In the genomic region with DNA sequence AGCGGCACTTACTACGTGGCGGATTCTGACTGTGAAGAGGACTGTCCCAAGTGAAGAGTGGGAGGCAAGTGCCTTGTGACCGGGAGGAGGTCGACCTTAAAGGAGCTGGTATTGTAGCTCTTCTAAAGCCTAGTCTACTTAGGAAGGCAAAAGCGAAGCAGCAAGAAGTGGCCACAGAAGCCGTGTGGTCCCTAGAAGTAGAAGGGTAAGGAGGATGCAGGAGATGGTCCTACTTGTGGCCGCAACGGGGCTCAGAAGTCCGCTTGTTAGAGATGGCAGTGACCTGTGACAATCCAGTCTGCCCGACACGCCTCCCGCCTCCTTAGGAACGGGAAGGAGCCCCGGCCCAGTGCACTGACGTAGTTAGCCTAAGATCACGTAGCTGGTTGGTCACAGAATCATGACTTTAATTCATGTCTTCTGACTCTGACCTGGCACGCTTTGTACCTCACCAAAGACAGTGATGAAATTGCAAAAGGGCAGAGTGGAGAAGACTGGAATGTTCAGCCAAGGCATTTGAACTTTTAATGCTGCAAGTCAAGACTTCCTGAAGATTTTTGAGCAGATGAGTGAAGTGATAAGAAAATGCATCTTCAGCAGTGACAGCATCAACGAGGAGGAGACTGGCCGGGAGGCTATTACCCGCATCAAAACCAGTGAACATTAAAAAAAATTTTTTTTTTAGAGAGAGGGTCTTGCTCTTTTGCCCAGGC, we compare ENCODE assay signal across 8 cellular contexts. TPM values are rescaled to one million over a fixed set of nuclear protein-coding genes. Genes with fewer than 3 reads are reported as not detected.
DNase-seq lines count a peak whose midpoint lies in the region; TF ChIP-seq lines count a peak whose summit lies in the region.

No MANE protein-coding gene starts in this region.

- H3K4me1 Mint-ChIP-seq in HFFc6 (ENCODE audit: low read depth): no peaks in the 10 kb centered on the region; the same call in 1 of the 2 replicates
- no peaks in the 10 kb centered on the region for H3K4me1 Mint-ChIP-seq in MCF 10A (ENCODE audit: insufficient read depth, unreplicated experiment)

- TF ChIP-seq CTCF in GM13976 (IDR thresholded peaks at IDR 0.05; ENCODE audit: borderline replicate concordance, control extremely low read depth, extremely low read depth, insufficient read depth, missing control alignments): no peak
- TF ChIP-seq CTCF in HFFc6 (IDR thresholded peaks at IDR 0.05): no peak
- no peak for TF ChIP-seq CTCF in MCF 10A (IDR thresholded peaks at IDR 0.05; ENCODE audit: unreplicated experiment)

- H3K4me3 Mint-ChIP-seq in HFFc6 (no peak overlapping the region), MCF 10A (ENCODE audit: unreplicated experiment) (no peak overlapping the region)

- CTCF ChIA-PET in MCF 10A (lab: Yijun Ruan, JAX): interaction anchor here (0.7 to 4.1 kb wide), 7 partner anchors 13 to 63 kb away, joined by 3 to 29 read pairs (median 3); partner anchors contain the start of gene RPIA

- POLR2A ChIA-PET in MCF 10A (lab: Yijun Ruan, JAX): interaction anchor here (0.6 to 4.4 kb wide), 26 partner anchors 8 to 1503 kb away, joined by 3 to 119 read pairs (median 5); partner anchors contain the start of gene RPIA

- H3K27me3 Mint-ChIP-seq in HFFc6 (ENCODE audit: insufficient read depth) (peaks cover 5% of the 10 kb centered on the region; the same call in 1 of the 2 replicates), MCF 10A (ENCODE audit: insufficient read depth, unreplicated experiment) (no peaks in the 10 kb centered on the region)

- BruUV-seq in MCF 10A (replicated peaks; lab: Mats Ljungman, UMichigan): TSS peak; percentile 88

- no peaks in the 10 kb centered on the region; the same call in 1 of the 2 replicates for H3K36me3 Mint-ChIP-seq in HFFc6 (ENCODE audit: low read depth)
- H3K36me3 Mint-ChIP-seq in MCF 10A (ENCODE audit: insufficient read depth, unreplicated experiment): no peaks in the 10 kb centered on the region

- H3K27ac Mint-ChIP-seq in HFFc6 (no peak overlapping the region), MCF 10A (ENCODE audit: low read depth, unreplicated experiment) (no peak overlapping the region)

- intact Hi-C loops in MCF 10A (cut with micrococcal nuclease): loop anchor here (1.0 to 2.0 kb wide), 4 partner anchors 28 to 63 kb away; partner anchors contain the start of gene RPIA

- in situ Hi-C loops in GM13976 (cut with MboI; ENCODE audit: low sequenced_read_pairs, unreplicated experiment): no loop called here

- DNase-seq in GM13976 (ENCODE audit: low spot score) (peak; percentile 65), HFFc6 (peak; percentile 96), NCI-H1048 (lab: John Stamatoyannopoulos, UW) (peak; percentile 49), UCSD-AML1 (lab: John Stamatoyannopoulos, UW; ENCODE audit: unreplicated experiment) (peak; percentile 93), MCF 10A (ENCODE audit: unreplicated experiment) (peak; percentile 93), iris pigment epithelial cell (ENCODE audit: low read depth) (peak; percentile 97), NCI-H1694 (lab: John Stamatoyannopoulos, UW) (no peak)
- DNase-seq in stimulated activated CD4-positive, alpha-beta T cell treated with anti-CD3 and anti-CD28 coated beads, Interleukin-15, amount 100 ng/mL, for 48 hours (ENCODE audit: low read depth in 2 of 2): peak; percentile 80 to 81

- H3K9me3 Mint-ChIP-seq in HFFc6: no peaks in the 10 kb centered on the region
- H3K9me3 Mint-ChIP-seq in MCF 10A (ENCODE audit: unreplicated experiment): no peaks in the 10 kb centered on the region

RNA-seq across cellular contexts. Expression of gene EIF2AK3, which starts 0.7 kb away (rescaled TPM):
- total RNA-seq in HFFc6 (2021; fragmentation: NEBNext Ultra II Directional; extraction: Animal tissue kit (Norgen Biotek cat#: 25700)): 10 to 100 TPM; 10.1 to 12.3 (median 11.1) TPM
- total RNA-seq in MCF 10A (2022): 21.6 and 21.8 TPM in 2 replicates
